Comparison of ENCODE assay signal across 1 cellular context in the genomic region with DNA sequence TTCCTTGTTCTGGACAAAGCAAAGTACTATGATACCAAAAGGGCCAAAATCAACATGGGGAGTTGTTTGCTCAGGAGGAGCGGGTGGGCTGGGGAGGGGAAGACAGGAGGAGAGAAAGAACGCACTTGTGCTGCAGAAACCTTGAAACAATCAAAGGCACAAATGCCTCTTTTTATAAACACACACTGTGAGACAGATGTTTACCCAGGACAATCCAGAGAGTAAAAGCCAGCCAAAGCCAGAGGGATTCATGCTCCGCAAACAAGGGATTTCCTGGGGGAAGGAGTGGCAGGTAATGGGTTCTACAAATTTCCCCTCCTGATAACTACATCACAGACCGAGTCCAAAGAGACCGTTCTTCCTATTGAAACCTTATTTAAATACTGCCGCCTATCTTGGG.
TF ChIP-seq lines count a peak whose summit lies in the region.

No MANE protein-coding gene starts in this region.

TF ChIP-seq in HepG2, 621 proteins besides CTCF, POLR2A, EP300 and RAD21 (continued from another document and continues in another):
- TF ChIP-seq, protein P1, sequence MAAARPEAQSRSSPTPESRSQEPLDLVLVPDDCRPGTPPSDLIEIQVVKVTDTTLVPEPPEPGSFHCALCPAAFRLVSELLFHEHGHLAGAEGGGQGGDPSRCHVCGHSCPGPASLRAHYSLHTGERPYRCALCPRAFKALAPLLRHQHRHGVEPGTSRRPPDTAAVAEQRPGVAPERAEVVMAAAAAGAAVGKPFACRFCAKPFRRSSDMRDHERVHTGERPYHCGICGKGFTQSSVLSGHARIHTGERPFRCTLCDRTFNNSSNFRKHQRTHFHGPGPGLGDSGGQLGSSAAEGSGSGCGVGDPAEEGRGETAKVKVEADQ (CRISPR knock-in tag; IDR thresholded peaks at IDR 0.05; ENCODE audit: borderline replicate concordance) = no peak
- TF ChIP-seq TP53 (CRISPR knock-in tag; conservative IDR thresholded peaks at IDR 0.05) = no peak
- no peak for TF ChIP-seq ZNF879 (CRISPR knock-in tag; IDR thresholded peaks at IDR 0.05)
- no peak for TF ChIP-seq PAF1 (CRISPR knock-in tag; IDR thresholded peaks at IDR 0.05)
- TF ChIP-seq ATF1 (CRISPR knock-in tag; IDR thresholded peaks at IDR 0.05) = peak; percentile 34; the same call in 1 of the 2 replicates
- no peak for TF ChIP-seq ZNF331 (CRISPR knock-in tag; IDR thresholded peaks at IDR 0.05)
- TF ChIP-seq CENPX (CRISPR knock-in tag; IDR thresholded peaks at IDR 0.05) = no peak
- no peak for TF ChIP-seq ZNF484 (CRISPR knock-in tag; IDR thresholded peaks at IDR 0.05; ENCODE audit: borderline replicate concordance, low read depth)
- TF ChIP-seq, protein P2, sequence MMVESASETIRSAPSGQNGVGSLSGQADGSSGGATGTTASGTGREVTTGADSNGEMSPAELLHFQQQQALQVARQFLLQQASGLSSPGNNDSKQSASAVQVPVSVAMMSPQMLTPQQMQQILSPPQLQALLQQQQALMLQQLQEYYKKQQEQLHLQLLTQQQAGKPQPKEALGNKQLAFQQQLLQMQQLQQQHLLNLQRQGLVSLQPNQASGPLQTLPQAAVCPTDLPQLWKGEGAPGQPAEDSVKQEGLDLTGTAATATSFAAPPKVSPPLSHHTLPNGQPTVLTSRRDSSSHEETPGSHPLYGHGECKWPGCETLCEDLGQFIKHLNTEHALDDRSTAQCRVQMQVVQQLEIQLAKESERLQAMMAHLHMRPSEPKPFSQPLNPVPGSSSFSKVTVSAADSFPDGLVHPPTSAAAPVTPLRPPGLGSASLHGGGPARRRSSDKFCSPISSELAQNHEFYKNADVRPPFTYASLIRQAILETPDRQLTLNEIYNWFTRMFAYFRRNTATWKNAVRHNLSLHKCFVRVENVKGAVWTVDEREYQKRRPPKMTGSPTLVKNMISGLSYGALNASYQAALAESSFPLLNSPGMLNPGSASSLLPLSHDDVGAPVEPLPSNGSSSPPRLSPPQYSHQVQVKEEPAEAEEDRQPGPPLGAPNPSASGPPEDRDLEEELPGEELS (CRISPR knock-in tag; IDR thresholded peaks at IDR 0.05) = peak; percentile 96
- TF ChIP-seq HMG20A (CRISPR knock-in tag; IDR thresholded peaks at IDR 0.05; ENCODE audit: borderline replicate concordance) = peak; percentile 61; the same call in 1 of the 2 replicates
- no peak for TF ChIP-seq ZNF557 (CRISPR knock-in tag; IDR thresholded peaks at IDR 0.05)
- TF ChIP-seq, protein P3, sequence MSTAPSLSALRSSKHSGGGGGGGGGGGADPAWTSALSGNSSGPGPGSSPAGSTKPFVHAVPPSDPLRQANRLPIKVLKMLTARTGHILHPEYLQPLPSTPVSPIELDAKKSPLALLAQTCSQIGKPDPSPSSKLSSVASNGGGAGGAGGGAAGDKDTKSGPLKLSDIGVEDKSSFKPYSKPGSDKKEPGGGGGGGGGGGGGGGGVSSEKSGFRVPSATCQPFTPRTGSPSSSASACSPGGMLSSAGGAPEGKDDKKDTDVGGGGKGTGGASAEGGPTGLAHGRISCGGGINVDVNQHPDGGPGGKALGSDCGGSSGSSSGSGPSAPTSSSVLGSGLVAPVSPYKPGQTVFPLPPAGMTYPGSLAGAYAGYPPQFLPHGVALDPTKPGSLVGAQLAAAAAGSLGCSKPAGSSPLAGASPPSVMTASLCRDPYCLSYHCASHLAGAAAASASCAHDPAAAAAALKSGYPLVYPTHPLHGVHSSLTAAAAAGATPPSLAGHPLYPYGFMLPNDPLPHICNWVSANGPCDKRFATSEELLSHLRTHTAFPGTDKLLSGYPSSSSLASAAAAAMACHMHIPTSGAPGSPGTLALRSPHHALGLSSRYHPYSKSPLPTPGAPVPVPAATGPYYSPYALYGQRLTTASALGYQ (CRISPR knock-in tag; IDR thresholded peaks at IDR 0.05) = peak; percentile 95
- TF ChIP-seq ZNF572 (CRISPR knock-in tag; IDR thresholded peaks at IDR 0.05) = no peak
- TF ChIP-seq SNAPC2 (CRISPR knock-in tag; IDR thresholded peaks at IDR 0.05) = 0 out of 2 replicates have a peak, but pooled peaks have one; percentile 38
- no peak for TF ChIP-seq AHR (CRISPR knock-in tag; IDR thresholded peaks at IDR 0.05)
- no peak for TF ChIP-seq ZNF17 (CRISPR knock-in tag; IDR thresholded peaks at IDR 0.05)
- TF ChIP-seq ZEB1 (IDR thresholded peaks at IDR 0.05; ENCODE audit: insufficient replicate concordance, low read depth) = no peak
- TF ChIP-seq, protein P4, sequence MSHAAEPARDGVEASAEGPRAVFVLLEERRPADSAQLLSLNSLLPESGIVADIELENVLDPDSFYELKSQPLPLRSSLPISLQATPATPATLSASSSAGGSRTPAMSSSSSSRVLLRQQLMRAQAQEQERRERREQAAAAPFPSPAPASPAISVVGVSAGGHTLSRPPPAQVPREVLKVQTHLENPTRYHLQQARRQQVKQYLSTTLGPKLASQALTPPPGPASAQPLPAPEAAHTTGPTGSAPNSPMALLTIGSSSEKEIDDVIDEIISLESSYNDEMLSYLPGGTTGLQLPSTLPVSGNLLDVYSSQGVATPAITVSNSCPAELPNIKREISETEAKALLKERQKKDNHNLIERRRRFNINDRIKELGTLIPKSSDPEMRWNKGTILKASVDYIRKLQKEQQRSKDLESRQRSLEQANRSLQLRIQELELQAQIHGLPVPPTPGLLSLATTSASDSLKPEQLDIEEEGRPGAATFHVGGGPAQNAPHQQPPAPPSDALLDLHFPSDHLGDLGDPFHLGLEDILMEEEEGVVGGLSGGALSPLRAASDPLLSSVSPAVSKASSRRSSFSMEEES (CRISPR knock-in tag; IDR thresholded peaks at IDR 0.05) = 0 out of 2 replicates have a peak, but pooled peaks have one; percentile 28
- TF ChIP-seq MTF2 (CRISPR knock-in tag; IDR thresholded peaks at IDR 0.05; ENCODE audit: borderline replicate concordance) = no peak
- TF ChIP-seq, protein P5, sequence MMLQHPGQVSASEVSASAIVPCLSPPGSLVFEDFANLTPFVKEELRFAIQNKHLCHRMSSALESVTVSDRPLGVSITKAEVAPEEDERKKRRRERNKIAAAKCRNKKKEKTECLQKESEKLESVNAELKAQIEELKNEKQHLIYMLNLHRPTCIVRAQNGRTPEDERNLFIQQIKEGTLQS (CRISPR knock-in tag; IDR thresholded peaks at IDR 0.05) = no peak
- no peak for TF ChIP-seq PHF5A (CRISPR knock-in tag; IDR thresholded peaks at IDR 0.05; ENCODE audit: low read depth, unreplicated experiment)
- no peak for TF ChIP-seq KLF11 (CRISPR knock-in tag; IDR thresholded peaks at IDR 0.05)
- TF ChIP-seq ZNF274 (CRISPR knock-in tag; IDR thresholded peaks at IDR 0.05) = no peak
- no peak for TF ChIP-seq RFX5 (IDR thresholded peaks at IDR 0.05; ENCODE audit: low read depth, low read length)
- TF ChIP-seq, protein P6, sequence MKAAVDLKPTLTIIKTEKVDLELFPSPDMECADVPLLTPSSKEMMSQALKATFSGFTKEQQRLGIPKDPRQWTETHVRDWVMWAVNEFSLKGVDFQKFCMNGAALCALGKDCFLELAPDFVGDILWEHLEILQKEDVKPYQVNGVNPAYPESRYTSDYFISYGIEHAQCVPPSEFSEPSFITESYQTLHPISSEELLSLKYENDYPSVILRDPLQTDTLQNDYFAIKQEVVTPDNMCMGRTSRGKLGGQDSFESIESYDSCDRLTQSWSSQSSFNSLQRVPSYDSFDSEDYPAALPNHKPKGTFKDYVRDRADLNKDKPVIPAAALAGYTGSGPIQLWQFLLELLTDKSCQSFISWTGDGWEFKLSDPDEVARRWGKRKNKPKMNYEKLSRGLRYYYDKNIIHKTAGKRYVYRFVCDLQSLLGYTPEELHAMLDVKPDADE (CRISPR knock-in tag; IDR thresholded peaks at IDR 0.05) = no peak
- TF ChIP-seq KMT2B (CRISPR knock-in tag; IDR thresholded peaks at IDR 0.05) = no peak
- TF ChIP-seq RNF2 (conservative IDR thresholded peaks at IDR 0.05; ENCODE audit: low read depth) = no peak
- TF ChIP-seq ZNF724P (CRISPR knock-in tag; IDR thresholded peaks at IDR 0.05; ENCODE audit: borderline replicate concordance) = no peak
- TF ChIP-seq KLF15 (CRISPR knock-in tag; IDR thresholded peaks at IDR 0.05; ENCODE audit: borderline replicate concordance) = no peak
- peak; percentile 44; the same call in 1 of the 2 replicates for TF ChIP-seq KDM6A (CRISPR knock-in tag; IDR thresholded peaks at IDR 0.05; ENCODE audit: low read depth)
- TF ChIP-seq NKX3-1 (CRISPR knock-in tag; IDR thresholded peaks at IDR 0.05) = peak; percentile 63; the same call in 1 of the 2 replicates
- peak; percentile 82 for TF ChIP-seq NR2F6 (IDR thresholded peaks at IDR 0.05)
- peak; percentile 36; the same call in 1 of the 2 replicates for TF ChIP-seq NR2F6 (CRISPR knock-in tag; IDR thresholded peaks at IDR 0.05)
- no peak for TF ChIP-seq DNMT3B (CRISPR knock-in tag; conservative IDR thresholded peaks at IDR 0.05)
- TF ChIP-seq ZNF564 (CRISPR knock-in tag; IDR thresholded peaks at IDR 0.05) = no peak
- peak; percentile 34; the same call in 1 of the 2 replicates for TF ChIP-seq SALL1 (CRISPR knock-in tag; IDR thresholded peaks at IDR 0.05)
- peak; percentile 79 for TF ChIP-seq GATAD2A (CRISPR knock-in tag; IDR thresholded peaks at IDR 0.05)
- TF ChIP-seq SRSF9 (IDR thresholded peaks at IDR 0.05; ENCODE audit: borderline replicate concordance, insufficient read depth, low read depth, low read length, poor library complexity, severe bottlenecking) = no peak
- no peak for TF ChIP-seq RELA (CRISPR knock-in tag; IDR thresholded peaks at IDR 0.05)
- TF ChIP-seq THAP11 (CRISPR knock-in tag; IDR thresholded peaks at IDR 0.05) = no peak
- TF ChIP-seq, protein P7, sequence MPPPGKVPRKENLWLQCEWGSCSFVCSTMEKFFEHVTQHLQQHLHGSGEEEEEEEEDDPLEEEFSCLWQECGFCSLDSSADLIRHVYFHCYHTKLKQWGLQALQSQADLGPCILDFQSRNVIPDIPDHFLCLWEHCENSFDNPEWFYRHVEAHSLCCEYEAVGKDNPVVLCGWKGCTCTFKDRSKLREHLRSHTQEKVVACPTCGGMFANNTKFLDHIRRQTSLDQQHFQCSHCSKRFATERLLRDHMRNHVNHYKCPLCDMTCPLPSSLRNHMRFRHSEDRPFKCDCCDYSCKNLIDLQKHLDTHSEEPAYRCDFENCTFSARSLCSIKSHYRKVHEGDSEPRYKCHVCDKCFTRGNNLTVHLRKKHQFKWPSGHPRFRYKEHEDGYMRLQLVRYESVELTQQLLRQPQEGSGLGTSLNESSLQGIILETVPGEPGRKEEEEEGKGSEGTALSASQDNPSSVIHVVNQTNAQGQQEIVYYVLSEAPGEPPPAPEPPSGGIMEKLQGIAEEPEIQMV (CRISPR knock-in tag; IDR thresholded peaks at IDR 0.05; ENCODE audit: low read depth) = no peak
- TF ChIP-seq, protein P8, sequence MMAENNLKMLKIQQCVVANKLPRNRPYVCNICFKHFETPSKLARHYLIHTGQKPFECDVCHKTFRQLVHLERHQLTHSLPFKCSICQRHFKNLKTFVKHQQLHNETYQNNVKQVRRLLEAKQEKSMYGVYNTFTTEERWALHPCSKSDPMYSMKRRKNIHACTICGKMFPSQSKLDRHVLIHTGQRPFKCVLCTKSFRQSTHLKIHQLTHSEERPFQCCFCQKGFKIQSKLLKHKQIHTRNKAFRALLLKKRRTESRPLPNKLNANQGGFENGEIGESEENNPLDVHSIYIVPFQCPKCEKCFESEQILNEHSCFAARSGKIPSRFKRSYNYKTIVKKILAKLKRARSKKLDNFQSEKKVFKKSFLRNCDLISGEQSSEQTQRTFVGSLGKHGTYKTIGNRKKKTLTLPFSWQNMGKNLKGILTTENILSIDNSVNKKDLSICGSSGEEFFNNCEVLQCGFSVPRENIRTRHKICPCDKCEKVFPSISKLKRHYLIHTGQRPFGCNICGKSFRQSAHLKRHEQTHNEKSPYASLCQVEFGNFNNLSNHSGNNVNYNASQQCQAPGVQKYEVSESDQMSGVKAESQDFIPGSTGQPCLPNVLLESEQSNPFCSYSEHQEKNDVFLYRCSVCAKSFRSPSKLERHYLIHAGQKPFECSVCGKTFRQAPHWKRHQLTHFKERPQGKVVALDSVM (CRISPR knock-in tag; IDR thresholded peaks at IDR 0.05) = no peak
- TF ChIP-seq HHEX (CRISPR knock-in tag; IDR thresholded peaks at IDR 0.05) = peak; percentile 96
- TF ChIP-seq, protein P9, sequence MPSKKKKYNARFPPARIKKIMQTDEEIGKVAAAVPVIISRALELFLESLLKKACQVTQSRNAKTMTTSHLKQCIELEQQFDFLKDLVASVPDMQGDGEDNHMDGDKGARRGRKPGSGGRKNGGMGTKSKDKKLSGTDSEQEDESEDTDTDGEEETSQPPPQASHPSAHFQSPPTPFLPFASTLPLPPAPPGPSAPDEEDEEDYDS (CRISPR knock-in tag; IDR thresholded peaks at IDR 0.05) = peak; percentile 41
- TF ChIP-seq, protein P10, sequence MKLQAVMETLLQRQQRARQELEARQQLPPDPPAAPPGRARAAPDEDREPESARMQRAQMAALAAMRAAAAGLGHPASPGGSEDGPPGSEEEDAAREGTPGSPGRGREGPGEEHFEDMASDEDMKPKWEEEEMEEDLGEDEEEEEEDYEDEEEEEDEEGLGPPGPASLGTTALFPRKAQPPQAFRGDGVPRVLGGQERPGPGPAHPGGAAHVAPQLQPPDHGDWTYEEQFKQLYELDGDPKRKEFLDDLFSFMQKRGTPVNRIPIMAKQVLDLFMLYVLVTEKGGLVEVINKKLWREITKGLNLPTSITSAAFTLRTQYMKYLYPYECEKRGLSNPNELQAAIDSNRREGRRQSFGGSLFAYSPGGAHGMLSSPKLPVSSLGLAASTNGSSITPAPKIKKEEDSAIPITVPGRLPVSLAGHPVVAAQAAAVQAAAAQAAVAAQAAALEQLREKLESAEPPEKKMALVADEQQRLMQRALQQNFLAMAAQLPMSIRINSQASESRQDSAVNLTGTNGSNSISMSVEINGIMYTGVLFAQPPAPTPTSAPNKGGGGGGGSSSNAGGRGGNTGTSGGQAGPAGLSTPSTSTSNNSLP (IDR thresholded peaks at IDR 0.05; ENCODE audit: low read depth, low read length) = no peak
- TF ChIP-seq RXRA (CRISPR knock-in tag; IDR thresholded peaks at IDR 0.05) = peak; percentile 20; the same call in 1 of the 2 replicates
- no peak for TF ChIP-seq KDM2A (CRISPR knock-in tag; IDR thresholded peaks at IDR 0.05; ENCODE audit: borderline replicate concordance, low read depth)
- no peak for TF ChIP-seq RFXAP (CRISPR knock-in tag; IDR thresholded peaks at IDR 0.05; ENCODE audit: borderline replicate concordance)
- TF ChIP-seq MATR3 (CRISPR knock-in tag; IDR thresholded peaks at IDR 0.05) = no peak
- TF ChIP-seq ZNF761 (CRISPR knock-in tag; conservative IDR thresholded peaks at IDR 0.05) = no peak
- no peak for TF ChIP-seq SMARCE1 (IDR thresholded peaks at IDR 0.05; ENCODE audit: borderline replicate concordance)
- no peak for TF ChIP-seq TMF1 (CRISPR knock-in tag; IDR thresholded peaks at IDR 0.05; ENCODE audit: low read depth)
- no peak for TF ChIP-seq SATB2 (CRISPR knock-in tag; IDR thresholded peaks at IDR 0.05)
- TF ChIP-seq ZSCAN25 (CRISPR knock-in tag; IDR thresholded peaks at IDR 0.05) = no peak
- TF ChIP-seq, protein P11, sequence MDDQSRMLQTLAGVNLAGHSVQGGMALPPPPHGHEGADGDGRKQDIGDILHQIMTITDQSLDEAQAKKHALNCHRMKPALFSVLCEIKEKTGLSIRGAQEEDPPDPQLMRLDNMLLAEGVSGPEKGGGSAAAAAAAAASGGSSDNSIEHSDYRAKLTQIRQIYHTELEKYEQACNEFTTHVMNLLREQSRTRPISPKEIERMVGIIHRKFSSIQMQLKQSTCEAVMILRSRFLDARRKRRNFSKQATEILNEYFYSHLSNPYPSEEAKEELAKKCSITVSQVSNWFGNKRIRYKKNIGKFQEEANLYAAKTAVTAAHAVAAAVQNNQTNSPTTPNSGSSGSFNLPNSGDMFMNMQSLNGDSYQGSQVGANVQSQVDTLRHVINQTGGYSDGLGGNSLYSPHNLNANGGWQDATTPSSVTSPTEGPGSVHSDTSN (CRISPR knock-in tag; IDR thresholded peaks at IDR 0.05; ENCODE audit: borderline replicate concordance) = no peak
